8 cellular contexts compared by ENCODE assay signal in genomic region chr3:129315386-129315991, GRCh38. TPM values are rescaled to one million over a fixed set of nuclear protein-coding genes. Genes with fewer than 3 reads are reported as not detected.
A peak's percentile ranks its signal among the peaks of the same experiment; 100 is the strongest.
DNase-seq lines count a peak whose midpoint lies in the region; ATAC-seq and TF ChIP-seq lines count a peak whose summit lies in the region.

No MANE protein-coding gene starts in this region.

- TF ChIP-seq POLR2A in ovary (IDR thresholded peaks at IDR 0.05), result no peak

- H3K4me1 ChIP-seq in ovary (ENCODE audit: insufficient read depth), result peaks cover 8% of the 10 kb centered on the region

- no peaks in the 10 kb centered on the region for H3K9me3 ChIP-seq in MG63
- H3K9me3 ChIP-seq in ovary, result no peaks in the 10 kb centered on the region

- peak; percentile 37 for DNase-seq in NCI-H1105 treated with DMSO at 0.1 percent for 48 hours (lab: John Stamatoyannopoulos, UW)
- no peak for DNase-seq in NCI-H1105 (lab: John Stamatoyannopoulos, UW)
- peak; percentile 50 for DNase-seq in MG63
- peak; percentile 74 for DNase-seq in activated effector memory CD4-positive, alpha-beta T cell treated with anti-CD3 and anti-CD28 coated beads, Interleukin-2, amount 50 U/mL, for 16 hours
- peak; percentile 24 for DNase-seq in globus pallidus (ENCODE audit: low spot score)
- peak in 4 of 5 donors; percentile 60 to 67 (median 64) for DNase-seq in ovary
- DNase-seq in NCI-H345 (lab: John Stamatoyannopoulos, UW), result no peak

- peak overlapping the region; percentile 90 for H3K4me3 ChIP-seq in MG63
- H3K4me3 ChIP-seq in ovary, result peak overlapping the region; percentile 63

- H3K27ac ChIP-seq in ovary, result peak overlapping the region; percentile 87 to 90

- intact Hi-C loops in ovary (cut with DNase I), result loop anchor here in 3 of 4 donors (1.0 to 10.0 kb wide), 5 partner anchors 36 to 131 kb away; partner anchors contain the start of genes HMCES (in 2 of the 3), CNBP (in 1 of the 3) and MBD4 (in 1 of the 3)

- no peak for TF ChIP-seq EP300 in ovary (IDR thresholded peaks at IDR 0.05)

- no peak for ATAC-seq in GM18867 (IDR thresholded peaks at IDR 0.05; ENCODE audit: unreplicated experiment)

- WGBS in ovary, 3 donors, result 0 to 1% (median 1%) methylated on average over 58 to 64 of the region's 64 CpGs

- no peak for TF ChIP-seq CTCF in ovary (IDR thresholded peaks at IDR 0.05)

- no peaks in the 10 kb centered on the region for H3K36me3 ChIP-seq in MG63
- H3K36me3 ChIP-seq in ovary, result no peaks in the 10 kb centered on the region

- H3K27me3 ChIP-seq in MG63 (no peaks in the 10 kb centered on the region), ovary (no peaks in the 10 kb centered on the region)

RNA-seq across cellular contexts. Expression of gene HMCES, which starts 36.8 kb away (rescaled TPM):
- total RNA-seq in MG63 (2014; rRNA removed; shearing (Covaris generic); ENCODE audit: low replicate concordance), result 59.9 and 81.0 TPM in 2 replicates
- 10 to 100 TPM; 15.5 to 44.5 (median 35.2) TPM for total RNA-seq in ovary
- polyA plus RNA-seq in ovary, result 10 to 100 TPM; 27.5 to 44.3 TPM

Comparison
In these comparisons a context has a peak if more than half of its experiments do, and no peak if none do; other contexts are left out.
1. DNase-seq: peak in NCI-H1105 treated with DMSO at 0.1 percent for 48 hours (single experiment), MG63 (single experiment), activated effector memory CD4-positive, alpha-beta T cell treated with anti-CD3 and anti-CD28 coated beads, Interleukin-2, amount 50 U/mL, for 16 hours (single experiment), globus pallidus (single experiment) and ovary (4 of 5); none in NCI-H1105 (single experiment) and NCI-H345 (single experiment).